ENCODE assay signal across 9 cellular contexts in genomic region chr6:36245572-36246031, GRCh38. TPM values are rescaled to one million over a fixed set of nuclear protein-coding genes. Genes with fewer than 3 reads are reported as not detected.
A peak's percentile ranks its signal among the peaks of the same experiment; 100 is the strongest.
DNase-seq lines count a peak whose midpoint lies in the region; ATAC-seq and TF ChIP-seq lines count a peak whose summit lies in the region.
"Had no signal": no experiment of that assay in that cellular context is flagged by ENCODE, and none has a peak within 500 bp of the region (broad histone marks: within the 10 kb centered on the region; RNA-seq: fewer than 3 reads in every experiment).

No MANE protein-coding gene starts in this region.

- H3K27ac ChIP-seq in IMR-90 (ENCODE audit: insufficient read depth, low read length), result no peak overlapping the region
- H3K27ac ChIP-seq: gastrocnemius medialis, tibial artery had no signal

- no peak overlapping the region for H3K18ac ChIP-seq in IMR-90 (ENCODE audit: low read depth, low read length)

- ATAC-seq in IMR-90 (ENCODE audit: low read depth), result no peak
- no peak for ATAC-seq in left cardiac atrium
- no peak for ATAC-seq in GM21515 (IDR thresholded peaks at IDR 0.05; ENCODE audit: unreplicated experiment)
- ATAC-seq: gastrocnemius medialis had no signal

- H4K20me1 ChIP-seq in IMR-90 (ENCODE audit: insufficient read depth, low read length), result no peaks in the 10 kb centered on the region

- no peaks in the 10 kb centered on the region for H3K36me3 ChIP-seq in IMR-90 (ENCODE audit: control insufficient read depth, insufficient read depth, low read length)
- H3K36me3 ChIP-seq: gastrocnemius medialis, tibial artery had no signal

- H4K91ac ChIP-seq in IMR-90 (ENCODE audit: insufficient read depth, low read depth, low read length), result 0 out of 2 replicates have a peak overlapping the region, but pooled peaks have one; percentile 14

- H3K23ac ChIP-seq in IMR-90 (ENCODE audit: low read depth, low read length), result no peak overlapping the region

- peak overlapping the region; percentile 34 for H2AK9ac ChIP-seq in IMR-90 (replicated peaks; ENCODE audit: low read depth, low read length, poor library complexity)

- H4K8ac ChIP-seq in IMR-90 (ENCODE audit: low read depth in 2 of 2, low read length in 2 of 2), result peak overlapping the region in 1 of 2 experiments; percentile 47; a peak in 2 of 4 replicates

- TF ChIP-seq RAD21 in IMR-90 (IDR thresholded peaks at IDR 0.05; ENCODE audit: low read length), result no peak

- H3K4me1 Mint-ChIP-seq in dendritic cell treated with granulocyte-macrophage colony-stimulating factor and Interleukin-4, amounts not matched to agents 40 ng/mL and 50 ng/mL, for 4 days (ENCODE audit: low read depth), result peaks cover 79% of the 10 kb centered on the region
- peaks cover 51% of the 10 kb centered on the region for H3K4me1 Mint-ChIP-seq in nephron

- H2BK5ac ChIP-seq in IMR-90 (ENCODE audit: low read depth, low read length, poor library complexity, severe bottlenecking), result no peak overlapping the region

- no peak overlapping the region for H4K5ac ChIP-seq in IMR-90 (ENCODE audit: low read depth, low read length)

- intact Hi-C loops in IMR-90 (cut with micrococcal nuclease) (no loop called here), left cardiac atrium (cut with DNase I) (no loop called here)
- intact Hi-C loops in dendritic cell treated with granulocyte-macrophage colony-stimulating factor and Interleukin-4, amounts not matched to agents 40 ng/mL and 50 ng/mL, for 4 days (cut with micrococcal nuclease), result no loop called here

- no peak overlapping the region for H3K9ac ChIP-seq in IMR-90 (ENCODE audit: low read depth, low read length)

- no peaks in the 10 kb centered on the region for H3K9me3 Mint-ChIP-seq in dendritic cell treated with granulocyte-macrophage colony-stimulating factor and Interleukin-4, amounts not matched to agents 40 ng/mL and 50 ng/mL, for 4 days
- H3K9me3 Mint-ChIP-seq in nephron, result no peaks in the 10 kb centered on the region

- dilution Hi-C loops in IMR-90 (cut with HindIII; ENCODE audit: low sequenced_read_pairs, unreplicated experiment), result no loop called here

- peaks cover 14% of the 10 kb centered on the region for H3K4me1 ChIP-seq in IMR-90 (ENCODE audit: control insufficient read depth, insufficient read depth, low read length)
- H3K4me1 ChIP-seq: gastrocnemius medialis had no signal

- H3K4me3 Mint-ChIP-seq in dendritic cell treated with granulocyte-macrophage colony-stimulating factor and Interleukin-4, amounts not matched to agents 40 ng/mL and 50 ng/mL, for 4 days, result no peak overlapping the region
- no peak overlapping the region for H3K4me3 Mint-ChIP-seq in nephron

- DNase-seq in GM10266 (ENCODE audit: extremely low spot score), result peak; percentile 21
- no peak for DNase-seq in IMR-90
- DNase-seq in occipital lobe (lab: John Stamatoyannopoulos, UW), result no peak
- DNase-seq in left cardiac atrium, result no peak
- DNase-seq: gastrocnemius medialis, tibial artery had no signal

- BruUV-seq in IMR-90 (replicated peaks; lab: Mats Ljungman, UMichigan), result no TSS peak

- H3K27me3 Mint-ChIP-seq in dendritic cell treated with granulocyte-macrophage colony-stimulating factor and Interleukin-4, amounts not matched to agents 40 ng/mL and 50 ng/mL, for 4 days, result peaks cover 15% of the 10 kb centered on the region
- peaks cover 4% of the 10 kb centered on the region for H3K27me3 Mint-ChIP-seq in nephron (ENCODE audit: low read depth)

- peak overlapping the region; percentile 57; the same call in 1 of the 2 replicates for H3K4ac ChIP-seq in IMR-90 (ENCODE audit: low read depth, low read length)

- H3K36me3 Mint-ChIP-seq in dendritic cell treated with granulocyte-macrophage colony-stimulating factor and Interleukin-4, amounts not matched to agents 40 ng/mL and 50 ng/mL, for 4 days (ENCODE audit: low read depth), result no peaks in the 10 kb centered on the region
- no peaks in the 10 kb centered on the region for H3K36me3 Mint-ChIP-seq in nephron (ENCODE audit: low read depth)

- POLR2A ChIA-PET in IMR-90 (lab: Charles Lee; ENCODE audit: unreplicated experiment), result no interaction called here

- H2AFZ ChIP-seq in IMR-90 (replicated peaks; ENCODE audit: low read length, poor library complexity), result peak overlapping the region; percentile 62

- H2AK5ac ChIP-seq in IMR-90 (ENCODE audit: low read depth, low read length), result peak overlapping the region; percentile 43; the same call in 1 of the 2 replicates

- no peak overlapping the region for H3K4me3 ChIP-seq in IMR-90 (ENCODE audit: insufficient read depth, low read depth, low read length)
- H3K4me3 ChIP-seq: gastrocnemius medialis, tibial artery had no signal

- no peaks in the 10 kb centered on the region for H3K9me3 ChIP-seq in IMR-90 (ENCODE audit: control insufficient read depth, insufficient read depth, low read length)
- H3K9me3 ChIP-seq: gastrocnemius medialis, tibial artery had no signal

- peak; percentile 52 for TF ChIP-seq CTCF in GM10266 (IDR thresholded peaks at IDR 0.05; ENCODE audit: control insufficient read depth, insufficient read depth, low read depth, missing control alignments)
- no peak for TF ChIP-seq CTCF in IMR-90 (conservative IDR thresholded peaks at IDR 0.05; ENCODE audit: low read depth, low read length)
- TF ChIP-seq CTCF in nephron (IDR thresholded peaks at IDR 0.05; ENCODE audit: unreplicated experiment in 3 of 3), result no peak

- peak overlapping the region; percentile 76; the same call in 1 of the 2 replicates for H2BK120ac ChIP-seq in IMR-90 (ENCODE audit: low read depth, low read length)

- no peaks in the 10 kb centered on the region for H3K79me1 ChIP-seq in IMR-90 (ENCODE audit: low read depth in 1 of 2, low read length in 2 of 2)

- no peak overlapping the region for H3K4me2 ChIP-seq in IMR-90 (ENCODE audit: low read depth, low read length)

- peak overlapping the region; percentile 52; the same call in 1 of the 2 replicates for H3K14ac ChIP-seq in IMR-90 (replicated peaks; ENCODE audit: low read depth, low read length)

- CTCF ChIA-PET in IMR-90 (lab: Yijun Ruan, JAX), result no interaction called here

- no CpG with 5 or more reads among the region's 8 CpGs for WGBS in IMR-90 (ENCODE audit: extremely low coverage in 2 of 2, insufficient read length in 1 of 2), 2 experiments

- no peak overlapping the region for H3K56ac ChIP-seq in IMR-90 (ENCODE audit: extremely low read depth, insufficient read depth, low read length)

- in situ Hi-C loops in IMR-90 (cut with MboI; ENCODE audit: low sequenced_read_pairs), result no loop called here

- no peaks in the 10 kb centered on the region for H3K27me3 ChIP-seq in IMR-90 (ENCODE audit: control insufficient read depth, insufficient read depth, low read length)
- H3K27me3 ChIP-seq: gastrocnemius medialis, tibial artery had no signal

- peak overlapping the region; percentile 37 for H3K27ac Mint-ChIP-seq in dendritic cell treated with granulocyte-macrophage colony-stimulating factor and Interleukin-4, amounts not matched to agents 40 ng/mL and 50 ng/mL, for 4 days
- H3K27ac Mint-ChIP-seq in nephron, result peak overlapping the region; percentile 1 to 88 (median 68)

- no peak overlapping the region for H2BK15ac ChIP-seq in IMR-90 (ENCODE audit: low read depth, low read length)

- no peak for TF ChIP-seq POLR2A in IMR-90 (IDR thresholded peaks at IDR 0.05; ENCODE audit: low read depth, low read length)

- H3K9me1 ChIP-seq in IMR-90 (ENCODE audit: insufficient read depth, low read length), result peaks cover 16% of the 10 kb centered on the region

- peak overlapping the region; percentile 54; the same call in 1 of the 2 replicates for H2BK20ac ChIP-seq in IMR-90 (ENCODE audit: low read depth, low read length)

TF ChIP-seq in IMR-90, 13 proteins besides CTCF, POLR2A, EP300 and RAD21 (continues in another document):
- TF ChIP-seq CHD1 (IDR thresholded peaks at IDR 0.05; ENCODE audit: low read depth, low read length) (no peak), BHLHE40 (IDR thresholded peaks at IDR 0.05; ENCODE audit: low read depth, low read length) (no peak), RCOR1 (IDR thresholded peaks at IDR 0.05; ENCODE audit: insufficient replicate concordance, low read length) (no peak), FOS (IDR thresholded peaks at IDR 0.05; ENCODE audit: low read depth, low read length) (no peak), RFX5 (IDR thresholded peaks at IDR 0.05; ENCODE audit: low read depth, low read length) (no peak), CEBPB (IDR thresholded peaks at IDR 0.05; ENCODE audit: low read depth, low read length) (no peak), MAFK (IDR thresholded peaks at IDR 0.05; ENCODE audit: low read depth, low read length) (no peak), SMC3 (IDR thresholded peaks at IDR 0.05; ENCODE audit: low read depth, low read length) (no peak), MXI1 (IDR thresholded peaks at IDR 0.05; ENCODE audit: borderline replicate concordance, low read depth, low read length) (no peak), MAZ (IDR thresholded peaks at IDR 0.05; ENCODE audit: borderline replicate concordance, low read depth, low read length) (no peak)
- TF ChIP-seq, protein P1, sequence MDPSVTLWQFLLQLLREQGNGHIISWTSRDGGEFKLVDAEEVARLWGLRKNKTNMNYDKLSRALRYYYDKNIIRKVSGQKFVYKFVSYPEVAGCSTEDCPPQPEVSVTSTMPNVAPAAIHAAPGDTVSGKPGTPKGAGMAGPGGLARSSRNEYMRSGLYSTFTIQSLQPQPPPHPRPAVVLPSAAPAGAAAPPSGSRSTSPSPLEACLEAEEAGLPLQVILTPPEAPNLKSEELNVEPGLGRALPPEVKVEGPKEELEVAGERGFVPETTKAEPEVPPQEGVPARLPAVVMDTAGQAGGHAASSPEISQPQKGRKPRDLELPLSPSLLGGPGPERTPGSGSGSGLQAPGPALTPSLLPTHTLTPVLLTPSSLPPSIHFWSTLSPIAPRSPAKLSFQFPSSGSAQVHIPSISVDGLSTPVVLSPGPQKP (IDR thresholded peaks at IDR 0.05; ENCODE audit: borderline replicate concordance, low read depth, low read length), result no peak

RNA-seq across cellular contexts. Expression of gene PNPLA1, which starts 24.3 kb away (rescaled TPM):
- total RNA-seq in IMR-90 (2012; rRNA removed), result not detected in 2 replicates
- polyA plus RNA-seq in IMR-90 (2012; rRNA removed), result not detected in 2 replicates
- not detected in 2 replicates for polyA plus RNA-seq in IMR-90 (2012; cell fraction: cytosol; rRNA removed)
- 0.05 TPM in 1 of 2 replicates, not detected in the other for polyA plus RNA-seq in IMR-90 (2012; cell fraction: nucleus; rRNA removed; ENCODE audit: low replicate concordance)
- total RNA-seq in occipital lobe, result not detected
- not detected for total RNA-seq in left cardiac atrium
- total RNA-seq: gastrocnemius medialis had no signal

RNA-seq across cellular contexts. Expression of gene BRPF3, which starts 49.1 kb away (rescaled TPM):
- total RNA-seq in IMR-90 (2012; rRNA removed) (8.3 and 10.2 TPM in 2 replicates), occipital lobe (22.0 TPM), left cardiac atrium (10 to 100 TPM; 23.5 to 23.7 TPM)
- 17.2 and 18.1 TPM in 2 replicates for polyA plus RNA-seq in IMR-90 (2012; rRNA removed)
- polyA plus RNA-seq in IMR-90 (2012; cell fraction: cytosol; rRNA removed), result 11.4 and 14.6 TPM in 2 replicates
- polyA plus RNA-seq in IMR-90 (2012; cell fraction: nucleus; rRNA removed; ENCODE audit: low replicate concordance), result 27.0 and 32.8 TPM in 2 replicates
